ENCODE assay signal across 1 cellular context in the genomic region with DNA sequence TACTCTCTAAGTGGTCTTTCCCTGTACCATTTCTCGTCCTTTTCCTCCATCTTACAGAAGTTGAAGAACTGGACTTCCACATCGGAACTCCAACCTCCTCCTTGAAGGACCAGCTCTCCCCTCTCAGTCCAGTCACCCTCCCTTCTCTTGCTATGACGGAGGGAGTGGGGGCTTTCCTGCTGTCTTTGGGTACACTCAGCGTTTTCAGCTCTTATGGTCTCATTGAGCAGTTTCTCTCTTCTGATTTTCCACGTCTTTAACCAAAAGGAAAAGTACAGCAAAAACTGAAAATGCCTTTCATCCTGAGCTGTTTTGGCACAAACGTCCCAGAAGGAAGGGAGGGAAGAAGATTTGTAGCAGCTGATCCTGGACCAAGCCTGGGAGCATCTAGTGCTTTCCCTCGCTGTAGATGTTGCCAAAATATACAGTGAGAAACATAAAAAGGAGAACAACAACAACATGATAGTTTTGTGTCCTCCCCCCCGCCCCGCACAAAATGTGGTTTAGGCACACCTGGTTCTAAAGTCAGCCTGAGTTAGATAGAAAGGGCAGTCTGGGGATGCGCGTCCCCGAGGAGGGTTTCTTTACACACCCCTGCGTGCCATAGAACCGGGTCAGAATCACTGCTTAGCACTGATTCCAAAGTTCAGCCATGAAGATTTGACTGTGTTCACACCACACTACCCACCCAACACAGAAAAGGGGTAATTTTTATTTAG.
TF ChIP-seq lines count a peak whose summit lies in the region.

No MANE protein-coding gene starts in this region.

TF ChIP-seq in K562, 482 proteins besides CTCF, POLR2A, EP300 and RAD21 (continued from another document):
- TF ChIP-seq CLOCK (CRISPR knock-in tag; IDR thresholded peaks at IDR 0.05; ENCODE audit: borderline replicate concordance) (no peak), ZC3H4 (CRISPR knock-in tag; IDR thresholded peaks at IDR 0.05; ENCODE audit: borderline replicate concordance) (no peak), SRF (CRISPR knock-in tag; IDR thresholded peaks at IDR 0.05) (no peak), SIRT6 (IDR thresholded peaks at IDR 0.05; ENCODE audit: low read depth, low read length) (no peak)
